In the genomic region with DNA sequence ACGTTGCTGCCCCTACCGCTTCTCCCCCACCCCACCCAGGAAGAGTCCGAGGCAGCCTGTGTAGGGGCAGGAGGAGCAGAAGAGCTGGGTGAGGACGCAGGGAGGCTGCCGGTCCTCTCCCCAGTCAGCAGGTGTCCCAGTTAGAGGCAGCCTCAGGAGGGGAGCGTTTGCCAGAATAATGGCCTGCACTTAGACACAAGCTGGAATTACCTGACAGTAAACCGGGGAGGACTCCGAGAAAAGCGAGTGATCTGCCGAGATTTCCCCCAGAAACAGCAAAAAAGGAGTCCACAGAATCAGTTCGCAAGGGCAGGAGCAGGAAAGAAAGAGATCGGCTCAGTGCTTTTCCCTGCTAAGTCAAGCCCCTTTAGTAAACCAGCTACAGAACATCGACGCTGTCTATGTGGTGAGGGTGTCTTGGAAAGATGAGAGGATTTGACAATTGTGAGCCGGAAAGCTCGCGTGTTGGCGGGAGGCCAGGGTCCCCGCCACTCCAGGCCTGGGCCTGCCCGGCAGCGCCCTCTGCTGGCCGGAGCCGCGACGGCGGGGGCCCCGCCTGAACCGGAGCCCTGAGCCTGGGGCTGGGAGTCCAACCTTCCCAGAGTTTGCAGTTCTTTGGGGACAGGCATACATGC, we compare ENCODE assay signal across 8 cellular contexts. TPM values are rescaled to one million over a fixed set of nuclear protein-coding genes. Genes with fewer than 3 reads are reported as not detected.
A peak's percentile ranks its signal among the peaks of the same experiment; 100 is the strongest.
DNase-seq lines count a peak whose midpoint lies in the region; ATAC-seq, FAIRE-seq and TF ChIP-seq lines count a peak whose summit lies in the region.

No MANE protein-coding gene starts in this region.

- in situ Hi-C loops in astrocyte of the cerebellum (cut with HindIII; ENCODE audit: low sequenced_read_pairs) = no loop called here

- TF ChIP-seq POLR2A in H54 (IDR thresholded peaks at IDR 0.05; ENCODE audit: low read depth, low read length) = no peak

- peak overlapping the region; percentile 45 for H3K4me3 ChIP-seq in astrocyte of the cerebellum (ENCODE audit: low read depth, low read length)

- intact Hi-C loops in sciatic nerve (cut with DNase I) = loop anchor here (10.0 kb wide), 1 partner anchor 51 kb away; a partner anchor contains a TSS

- DNase-seq in COR-L47 (lab: John Stamatoyannopoulos, UW) (peak; percentile 73), H54 (ENCODE audit: insufficient read length, low spot score) (peak; percentile 66), NCI-H128 (lab: John Stamatoyannopoulos, UW; ENCODE audit: unreplicated experiment) (peak; percentile 91), T1000 (lab: John Stamatoyannopoulos, UW) (peak; percentile 72), astrocyte of the cerebellum (ENCODE audit: low read depth) (no peak), hepatic stellate cell (ENCODE audit: low spot score) (peak; percentile 85), sciatic nerve (ENCODE audit: low spot score) (peak; percentile 90)

- ATAC-seq in sciatic nerve (peak; percentile 92), GM18870 (IDR thresholded peaks at IDR 0.05; ENCODE audit: unreplicated experiment) (no peak)

- peak; percentile 99 for TF ChIP-seq CTCF in astrocyte of the cerebellum (IDR thresholded peaks at IDR 0.05; ENCODE audit: low read depth, low read length, missing control alignments)

- no peak for FAIRE-seq in H54 (lab: Jason Lieb, UNC)

RNA-seq across cellular contexts. Expression of a gene that starts 17.7 kb away (rescaled TPM):
- total RNA-seq in sciatic nerve = 39.4 TPM

RNA-seq across cellular contexts. Expression of a gene that starts 22.9 kb away (rescaled TPM):
- 4.0 TPM for total RNA-seq in sciatic nerve

RNA-seq across cellular contexts. Expression of a gene that starts 33.7 kb away (rescaled TPM):
- total RNA-seq in sciatic nerve = 123 TPM

RNA-seq across cellular contexts. Expression of a gene that starts 51.5 kb away (rescaled TPM):
- total RNA-seq in sciatic nerve = 49.1 TPM
